ENCODE assay signal across 11 cellular contexts in the genomic region with DNA sequence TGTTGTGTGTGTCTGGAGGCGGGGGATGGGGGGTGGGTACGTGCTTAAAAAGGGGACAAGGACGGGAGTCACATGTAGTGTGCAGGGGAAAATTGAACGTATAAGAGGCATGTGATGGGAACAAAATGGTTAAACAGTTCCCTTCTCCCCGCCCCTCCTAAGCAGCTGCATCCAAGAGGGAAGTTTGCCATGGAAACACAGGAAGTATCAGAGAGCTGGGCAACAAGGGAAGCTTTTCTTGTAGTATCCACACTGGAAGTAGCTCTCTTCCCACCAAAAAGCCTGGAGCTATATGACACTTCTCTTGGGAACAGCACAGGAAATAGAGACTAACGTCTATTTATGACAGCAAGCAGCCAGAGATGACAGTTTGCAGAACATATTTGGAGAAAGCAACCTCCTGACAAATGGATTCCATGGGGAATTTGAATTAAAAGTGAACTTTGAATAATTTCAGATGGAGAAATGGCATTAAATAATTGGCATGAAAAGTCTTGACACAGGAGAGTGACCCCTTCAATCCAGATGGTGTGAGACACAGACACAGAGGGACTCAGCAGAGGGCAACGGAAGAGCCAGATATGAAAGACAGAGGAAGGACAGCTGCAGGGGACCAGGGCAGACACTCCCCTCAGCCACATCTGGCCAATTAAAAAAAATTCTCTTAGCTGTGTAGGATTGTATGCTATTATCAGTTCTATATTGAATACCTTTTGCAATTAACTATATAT.
DNase-seq lines count a peak whose midpoint lies in the region; ATAC-seq, FAIRE-seq and TF ChIP-seq lines count a peak whose summit lies in the region.
"Had no signal": no experiment of that assay in that cellular context is flagged by ENCODE, and none has a peak within 500 bp of the region (broad histone marks: within the 10 kb centered on the region; RNA-seq: fewer than 3 reads in every experiment).

No MANE protein-coding gene starts in this region.

- peak overlapping the region; percentile 37 for H3K4me3 Mint-ChIP-seq in type B pancreatic cell
- no peak overlapping the region for H3K4me3 Mint-ChIP-seq in natural killer cell treated with Interleukin-12 subunit alpha and Interleukin-12 subunit beta and Interleukin-15 and Interleukin-18, amount 100 ng/mL, for 72 hours
- H3K4me3 Mint-ChIP-seq: H9 had no signal

- no peak overlapping the region for H3K9ac ChIP-seq in HepG2 (ENCODE audit: insufficient read depth, low read depth, low read length)

- H3K27me3 ChIP-seq in HepG2 (ENCODE audit: control insufficient read depth in 1 of 2, insufficient read depth in 2 of 2, low read length in 2 of 2) = no peaks in the 10 kb centered on the region

- POLR2A ChIA-PET in HepG2 (lab: Yijun Ruan, JAX) = no interaction called here

- no peaks in the 10 kb centered on the region for H3K79me2 ChIP-seq in HepG2 (ENCODE audit: insufficient read depth, low read length)

- peak overlapping the region in 1 of 2 donors; percentile 8 for H3K27ac ChIP-seq in coronary artery
- no peak overlapping the region for H3K27ac ChIP-seq in HepG2 (ENCODE audit: extremely low read length, insufficient read depth, low read length)

- H3K9me3 ChIP-seq in HepG2 (ENCODE audit: low read length) = no peaks in the 10 kb centered on the region

- in situ Hi-C loops in HepG2 (cut with HindIII; ENCODE audit: extremely low pct_ligation_motif_present, low pct_unique_long_range_greater_than_20kb) = no loop called here

- no peaks in the 10 kb centered on the region for H3K27me3 Mint-ChIP-seq in type B pancreatic cell
- H3K27me3 Mint-ChIP-seq in natural killer cell treated with Interleukin-12 subunit alpha and Interleukin-12 subunit beta and Interleukin-15 and Interleukin-18, amount 100 ng/mL, for 72 hours = peaks cover 0 to 3% of the 10 kb centered on the region in 2 donors

- H3K4me3 ChIP-seq in coronary artery = peak overlapping the region; percentile 30
- H3K4me3 ChIP-seq in HepG2 (replicated peaks in 1 of 3; ENCODE audit: insufficient read depth in 1 of 3, low read depth in 2 of 3, low read length in 3 of 3) = no peak overlapping the region

- H3K4me2 ChIP-seq in HepG2 (ENCODE audit: low read depth, low read length) = no peak overlapping the region

- BruUV-seq in HepG2 (replicated peaks; lab: Mats Ljungman, UMichigan) = no TSS peak

- no peaks in the 10 kb centered on the region for H4K20me1 ChIP-seq in HepG2 (ENCODE audit: insufficient read depth, low read length)

- TF ChIP-seq RAD21 in HepG2 (CRISPR knock-in tag; IDR thresholded peaks at IDR 0.05) = no peak

- no peak overlapping the region for H2AFZ ChIP-seq in HepG2 (ENCODE audit: low read length)

- no peak for ATAC-seq in HepG2
- no peak for ATAC-seq in natural killer cell treated with Interleukin-12 subunit alpha and Interleukin-12 subunit beta and Interleukin-15 and Interleukin-18, amount 100 ng/mL, for 72 hours

- no peak for TF ChIP-seq EP300 in HepG2 (IDR thresholded peaks at IDR 0.05; ENCODE audit: low read depth in 2 of 2, low read length in 2 of 2)
- TF ChIP-seq EP300 in HepG2 (CRISPR knock-in tag; IDR thresholded peaks at IDR 0.05; ENCODE audit: borderline replicate concordance) = no peak

- CTCF ChIA-PET in HepG2 (lab: Yijun Ruan, JAX; ENCODE audit: low intra/inter-chr PET ratio, low total read pairs) = no interaction called here

- 45% methylated on average over 7 of the region's 7 CpGs for WGBS in HepG2 (ENCODE audit: low lambda C conversion rate)

- H3K36me3 Mint-ChIP-seq in type B pancreatic cell = no peaks in the 10 kb centered on the region
- H3K36me3 Mint-ChIP-seq in natural killer cell treated with Interleukin-12 subunit alpha and Interleukin-12 subunit beta and Interleukin-15 and Interleukin-18, amount 100 ng/mL, for 72 hours = no peaks in the 10 kb centered on the region

- H3K4me1 ChIP-seq in HepG2 (ENCODE audit: insufficient read depth, low read length) = peaks cover 14% of the 10 kb centered on the region

- TF ChIP-seq CTCF in coronary artery (IDR thresholded peaks at IDR 0.05) (no peak), HepG2 (CRISPR knock-in tag; IDR thresholded peaks at IDR 0.05) (no peak), type B pancreatic cell (conservative IDR thresholded peaks at IDR 0.05) (no peak)

- H3K36me3 ChIP-seq in HepG2 (replicated peaks in 1 of 2; ENCODE audit: control insufficient read depth in 1 of 2, insufficient read depth in 2 of 2, low read length in 2 of 2) = no peaks in the 10 kb centered on the region

- intact Hi-C loops in HepG2 (cut with micrococcal nuclease; ENCODE audit: unreplicated experiment) = loop anchor here (10.0 kb wide), 2 partner anchors 123 to 297 kb away; partner anchors contain the start of gene TBL1XR1

- peaks cover 17% of the 10 kb centered on the region for H3K4me1 Mint-ChIP-seq in type B pancreatic cell (ENCODE audit: unreplicated experiment)
- peaks cover 13 to 15% of the 10 kb centered on the region in 2 donors for H3K4me1 Mint-ChIP-seq in natural killer cell treated with Interleukin-12 subunit alpha and Interleukin-12 subunit beta and Interleukin-15 and Interleukin-18, amount 100 ng/mL, for 72 hours (ENCODE audit: low read depth in 2 of 2)

- H3K9me3 Mint-ChIP-seq in type B pancreatic cell = peaks cover 12% of the 10 kb centered on the region
- no peaks in the 10 kb centered on the region for H3K9me3 Mint-ChIP-seq in natural killer cell treated with Interleukin-12 subunit alpha and Interleukin-12 subunit beta and Interleukin-15 and Interleukin-18, amount 100 ng/mL, for 72 hours
- H3K9me3 Mint-ChIP-seq: H9 had no signal

- H3K27ac Mint-ChIP-seq in type B pancreatic cell = peak overlapping the region; percentile 11
- H3K27ac Mint-ChIP-seq in natural killer cell treated with Interleukin-12 subunit alpha and Interleukin-12 subunit beta and Interleukin-15 and Interleukin-18, amount 100 ng/mL, for 72 hours = no peak overlapping the region
- H3K27ac Mint-ChIP-seq: H9 had no signal

- no peak for TF ChIP-seq POLR2A in HepG2 (IDR thresholded peaks at IDR 0.05; ENCODE audit: insufficient read depth in 1 of 2, low read depth in 2 of 2, low read length in 2 of 2)

- FAIRE-seq in HepG2 (lab: Jason Lieb, UNC) = no peak
- FAIRE-seq: GM12892 had no signal

- DNase-seq in NCI-H748 (lab: John Stamatoyannopoulos, UW; ENCODE audit: unreplicated experiment) (peak; percentile 43), NCI-H748 treated with DMSO at 0.1 percent for 48 hours (lab: John Stamatoyannopoulos, UW) (no peak), coronary artery (ENCODE audit: low spot score) (no peak), HepG2 (ENCODE audit: low spot score) (no peak), type B pancreatic cell (ENCODE audit: extremely low spot score, unreplicated experiment) (no peak), activated gamma-delta T cell treated with Interleukin-2 at 50 U/mL for 16 hours (no peak), iPS-NIHi11 (ENCODE audit: low spot score) (no peak)
- DNase-seq in natural killer cell treated with Interleukin-12 subunit alpha and Interleukin-12 subunit beta and Interleukin-15 and Interleukin-18, amount 100 ng/mL, for 72 hours (ENCODE audit: low spot score) = no peak
- DNase-seq: H9, NCI-H446 treated with DMSO at 0.1 percent for 48 hours had no signal

TF ChIP-seq in HepG2, 621 proteins besides CTCF, POLR2A, EP300 and RAD21:
- TF ChIP-seq ISL2 (CRISPR knock-in tag; IDR thresholded peaks at IDR 0.05) = no peak
- TF ChIP-seq ZNF652 (CRISPR knock-in tag; IDR thresholded peaks at IDR 0.05; ENCODE audit: borderline replicate concordance, low read depth) = peak; percentile 65
